ENCODE assay signal across 20 cellular contexts in genomic region chr2:137091704-137092103, GRCh38.
"Had no signal": no experiment of that assay in that cellular context is flagged by ENCODE, and none has a peak within 500 bp of the region (broad histone marks: within the 10 kb centered on the region; RNA-seq: fewer than 3 reads in every experiment).

No MANE protein-coding gene starts in this region.

- H3K4me3 ChIP-seq: gastrocnemius medialis, left ventricle myocardium inferior, tibial nerve, uterus had no signal

- H3K4me1 ChIP-seq: gastrocnemius medialis, left ventricle myocardium inferior, tibial nerve, uterus had no signal

- ATAC-seq: gastrocnemius medialis had no signal

- H3K27me3 ChIP-seq: gastrocnemius medialis, tibial nerve, uterus had no signal

- H3K36me3 ChIP-seq: gastrocnemius medialis, left ventricle myocardium inferior, tibial nerve, uterus had no signal

- DNase-seq: activated B cell treated with CpG ODN at 0.5 μM for 24 hours; activated CD4-positive, alpha-beta memory T cell treated with anti-CD3 and anti-CD28 coated beads for 36 hours; activated CD4-positive, alpha-beta T cell treated with anti-CD3 and anti-CD28 coated beads for 4 hours; activated naive CD4-positive, alpha-beta T cell treated with Interleukin-2 at 50 U/mL for 16 hours; activated naive CD8-positive, alpha-beta T cell treated with anti-CD3 and anti-CD28 coated beads, Interleukin-2, amount 10 ng/mL, durations not matched to agents 7 days and 5 days; activated T-cell treated with anti-CD3 and anti-CD28 coated beads, Interleukin-2, amount 50 U/mL, for 24 hours; amygdala; caudate nucleus; gastrocnemius medialis; head of caudate nucleus; left ventricle myocardium inferior; mammary epithelial cell; occipital lobe; posterior cingulate gyrus; stimulated activated CD4-positive, alpha-beta T cell treated with anti-CD3 and anti-CD28 coated beads, Interleukin-12 subunit alpha, Interleukin-12 subunit beta, amount 100 ng/mL, for 4 hours; stimulated activated CD4-positive, alpha-beta T cell treated with anti-CD3 and anti-CD28 coated beads, Interleukin-1b, Interleukin-23, amount 100 ng/mL, for 48 hours; stimulated activated naive CD4-positive, alpha-beta T cell treated with Interleukin-2 at 50 U/mL for 16 hours; substantia nigra; uterus had no signal

- H3K27ac ChIP-seq: gastrocnemius medialis, left ventricle myocardium inferior, tibial nerve, uterus had no signal

- H3K9me3 ChIP-seq: gastrocnemius medialis, tibial nerve, uterus had no signal
